23 cellular contexts compared by ENCODE assay signal in the genomic region with DNA sequence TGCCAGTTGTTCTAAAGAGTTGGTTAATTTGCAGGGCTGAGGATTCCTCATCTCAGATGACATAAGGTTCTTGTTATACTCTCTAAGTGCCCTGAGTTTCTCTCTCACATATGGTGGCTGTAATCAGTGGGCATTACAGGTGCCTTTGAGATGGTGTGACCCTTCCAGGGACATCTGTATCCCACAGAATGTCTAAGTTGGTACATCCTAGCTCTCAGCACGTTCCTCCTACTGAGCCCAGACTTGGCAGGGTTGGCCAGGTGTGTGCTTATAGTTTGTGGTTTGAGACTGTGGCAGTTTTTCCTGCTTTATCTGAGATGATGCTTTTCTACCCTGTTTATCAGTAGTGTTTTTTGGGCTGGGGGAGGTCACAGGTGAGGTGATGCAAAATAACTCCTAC. TPM values are rescaled to one million over a fixed set of nuclear protein-coding genes. Genes with fewer than 3 reads are reported as not detected.
DNase-seq lines count a peak whose midpoint lies in the region; ATAC-seq and TF ChIP-seq lines count a peak whose summit lies in the region.
"Had no signal": no experiment of that assay in that cellular context is flagged by ENCODE, and none has a peak within 500 bp of the region (broad histone marks: within the 10 kb centered on the region; RNA-seq: fewer than 3 reads in every experiment).

No MANE protein-coding gene starts in this region.

- H3K4me1 Mint-ChIP-seq in H9, result peaks cover 10 to 11% of the 10 kb centered on the region in 2 experiments

- no peak overlapping the region for H3K23ac ChIP-seq in H9 (ENCODE audit: insufficient read length, low read depth, low read length)

- peaks cover 2% of the 10 kb centered on the region for H3K4me1 ChIP-seq in H9 (ENCODE audit: insufficient read depth, low read length)
- H3K4me1 ChIP-seq: A549, BE2C had no signal

- no CpG with 5 or more reads among the region's 1 CpG for WGBS in H9 (ENCODE audit: extremely low coverage, insufficient read length, low lambda C conversion rate)

- H3K9me3 ChIP-seq in H9 (ENCODE audit: control insufficient read depth, low read depth, low read length), result no peaks in the 10 kb centered on the region
- H3K9me3 ChIP-seq: A549; BE2C; BLaER1 treated with 17β-estradiol and CSF1 and Interleukin-3, amounts not matched to agents 10 nM and 100 nM had no signal

- no peak overlapping the region for H4K91ac ChIP-seq in H9 (ENCODE audit: insufficient read length, low read depth, low read length)

- H3K56ac ChIP-seq in H9 (ENCODE audit: insufficient read length, low read depth, low read length), result no peak overlapping the region

- H3K23me2 ChIP-seq in H9 (ENCODE audit: insufficient read length, low read depth, low read length, poor library complexity, severe bottlenecking), result no peaks in the 10 kb centered on the region

- H2BK15ac ChIP-seq in H9 (ENCODE audit: low read depth, low read length), result 0 out of 2 replicates have a peak overlapping the region, but pooled peaks have one; percentile 80

- no peaks in the 10 kb centered on the region for H3K79me2 ChIP-seq in H9 (ENCODE audit: insufficient read depth, low read length)

- H4K8ac ChIP-seq in H9 (replicated peaks; ENCODE audit: insufficient read length, low read depth, low read length), result no peak overlapping the region

- no peak overlapping the region for H3K9ac ChIP-seq in H9 (ENCODE audit: extremely low read depth, insufficient read length, low read length)
- H3K9ac ChIP-seq: BLaER1 treated with 17β-estradiol and CSF1 and Interleukin-3, amounts not matched to agents 10 nM and 100 nM had no signal

- H3K4me3 Mint-ChIP-seq in H9, result no peak overlapping the region
- H3K4me3 Mint-ChIP-seq: CD14-positive monocyte; CD4-positive, alpha-beta T cell; CD8-positive, alpha-beta memory T cell; HFFc6 had no signal

- TF ChIP-seq CTCF in H9 (conservative IDR thresholded peaks at IDR 0.05), result no peak

- no peak overlapping the region for H2BK5ac ChIP-seq in H9 (ENCODE audit: insufficient read length, low read length)

- H3K14ac ChIP-seq in H9 (ENCODE audit: insufficient read depth, low read length), result no peak overlapping the region

- no peaks in the 10 kb centered on the region for H4K20me1 ChIP-seq in H9 (ENCODE audit: control insufficient read depth, insufficient read depth, insufficient read length)
- H4K20me1 ChIP-seq: BLaER1 treated with 17β-estradiol and CSF1 and Interleukin-3, amounts not matched to agents 10 nM and 100 nM had no signal

- no peak overlapping the region for H2AK5ac ChIP-seq in H9 (ENCODE audit: insufficient read length, low read length)

- H3K27me3 ChIP-seq in H9 (ENCODE audit: insufficient read depth, low read length), result no peaks in the 10 kb centered on the region
- H3K27me3 ChIP-seq: BE2C; BLaER1 treated with 17β-estradiol and CSF1 and Interleukin-3, amounts not matched to agents 10 nM and 100 nM had no signal

- H3K27ac ChIP-seq in H9 (ENCODE audit: insufficient read length, low read depth, low read length), result no peak overlapping the region
- H3K27ac ChIP-seq: A549; BLaER1 treated with 17β-estradiol and CSF1 and Interleukin-3, amounts not matched to agents 10 nM and 100 nM had no signal

- no peak for ATAC-seq in GM18861 (IDR thresholded peaks at IDR 0.05; ENCODE audit: unreplicated experiment)
- ATAC-seq: A549, HCT116 had no signal

- no peak overlapping the region for H3K4ac ChIP-seq in H9 (ENCODE audit: low read depth, low read length)

- H2BK20ac ChIP-seq in H9 (ENCODE audit: low read depth, low read length, poor library complexity, severe bottlenecking), result no peak overlapping the region

- intact Hi-C loops in posterior vena cava (cut with DNase I), result no loop called here

- no peak overlapping the region for H4K5ac ChIP-seq in H9 (ENCODE audit: insufficient read length, low read depth, low read length)

- H3K27ac Mint-ChIP-seq in H9, result no peak overlapping the region
- H3K27ac Mint-ChIP-seq: CD14-positive monocyte; CD4-positive, alpha-beta T cell; HFFc6 had no signal

- no peaks in the 10 kb centered on the region; a peak in 1 of 7 replicates for H3K36me3 Mint-ChIP-seq in H9 (ENCODE audit: insufficient read depth in 1 of 3, low read depth in 3 of 3)
- H3K36me3 Mint-ChIP-seq: CD14-positive monocyte had no signal

- H3K4me3 ChIP-seq in Jurkat, Clone E6-1 (ENCODE audit: low read length), result no peak overlapping the region
- H3K4me3 ChIP-seq: A549; BLaER1 treated with 17β-estradiol and CSF1 and Interleukin-3, amounts not matched to agents 10 nM and 100 nM had no signal

- no peak overlapping the region for H3K4me2 ChIP-seq in H9 (ENCODE audit: insufficient read depth, insufficient read length, low read length)
- H3K4me2 ChIP-seq: A549; BLaER1 treated with 17β-estradiol and CSF1 and Interleukin-3, amounts not matched to agents 10 nM and 100 nM had no signal

- H2AFZ ChIP-seq in H9 (ENCODE audit: low read length), result no peak overlapping the region

- H3K27me3 Mint-ChIP-seq in H9 (ENCODE audit: low read depth), result no peaks in the 10 kb centered on the region

- H3K79me1 ChIP-seq in H9 (ENCODE audit: insufficient read depth, low read depth, low read length, poor library complexity, severe bottlenecking), result no peaks in the 10 kb centered on the region

- no peaks in the 10 kb centered on the region; a peak in 2 of 5 replicates for H3K9me3 Mint-ChIP-seq in H9
- H3K9me3 Mint-ChIP-seq: CD14-positive monocyte; CD4-positive, alpha-beta T cell; CD8-positive, alpha-beta memory T cell; HFFc6 had no signal

- H3T11ph ChIP-seq in H9 (ENCODE audit: low read length), result no peak overlapping the region

- H3K18ac ChIP-seq in H9 (ENCODE audit: insufficient read length, low read depth, low read length), result no peak overlapping the region

- DNase-seq in H9 (no peak), NCI-H524 (lab: John Stamatoyannopoulos, UW) (peak; percentile 71 to 94), RPMI8226 (peak; percentile 19), NCI-H146 (lab: John Stamatoyannopoulos, UW) (no peak), posterior vena cava (ENCODE audit: low spot score) (no peak)
- DNase-seq in Jurkat, Clone E6-1 (ENCODE audit: low read depth, low spot score), result peak; percentile 12
- DNase-seq: 8988T; ACHN; AML-193; BE2C; CD4-positive, alpha-beta T cell; CD8-positive, alpha-beta memory T cell; DMS53; DMS79 treated with DMSO at 0.1 percent for 48 hours; GF-D8; H7; HFFc6 had no signal

- no peak overlapping the region for H2BK120ac ChIP-seq in H9 (ENCODE audit: low read depth, low read length, poor library complexity, severe bottlenecking)

- H2BK12ac ChIP-seq in H9 (ENCODE audit: insufficient read length, low read depth, low read length), result peak overlapping the region; percentile 57

RNA-seq across cellular contexts. Expression of a gene that starts 36.3 kb away (rescaled TPM):
- 65.7 and 68.9 TPM in 2 replicates for total RNA-seq in H9 (2021)
- polyA plus RNA-seq in Jurkat, Clone E6-1 (2012; ENCODE audit: insufficient read depth, insufficient read length), result 9.5 TPM
- 10 to 100 TPM; 44.7 to 59.1 TPM for total RNA-seq in posterior vena cava
- total RNA-seq: G401 had no signal

Comparison
In these comparisons a context has a peak if more than half of its experiments do, and no peak if none do; other contexts are left out.
1. DNase-seq: peak in Jurkat, Clone E6-1 (single experiment), NCI-H524 (2 of 2) and RPMI8226 (single experiment); none in H9 (single experiment), NCI-H146 (single experiment) and posterior vena cava (single experiment).